1 cellular context compared by ENCODE assay signal in genomic region chr12:92560713-92561542, GRCh38.
TF ChIP-seq lines count a peak whose summit lies in the region.

No MANE protein-coding gene starts in this region.

TF ChIP-seq in GM12878, 131 proteins besides CTCF, POLR2A, EP300 and RAD21 (continued from another document and continues in another):
- TF ChIP-seq ETV6 (conservative IDR thresholded peaks at IDR 0.05 in 1 of 2, IDR thresholded peaks at IDR 0.05 in 1 of 2; ENCODE audit: borderline replicate concordance in 1 of 2, low read depth in 1 of 2) (no peak), TBL1XR1 (IDR thresholded peaks at IDR 0.05; ENCODE audit: low read depth, low read length) (no peak), PKNOX1 (IDR thresholded peaks at IDR 0.05) (peak; percentile 53; the same call in 1 of the 2 replicates), ATF7 (IDR thresholded peaks at IDR 0.05; ENCODE audit: low read depth) (peak; percentile 81), CBFB (IDR thresholded peaks at IDR 0.05; ENCODE audit: low read depth) (no peak), ZBED1 (IDR thresholded peaks at IDR 0.05; ENCODE audit: borderline replicate concordance) (no peak), RELA (IDR thresholded peaks at IDR 0.05; ENCODE audit: borderline replicate concordance, partially characterized antibody) (no peak), ZNF687 (IDR thresholded peaks at IDR 0.05) (peak; percentile 40; the same call in 1 of the 2 replicates), MTA3 (IDR thresholded peaks at IDR 0.05; ENCODE audit: borderline replicate concordance, low read length) (no peak), NR2F1 (conservative IDR thresholded peaks at IDR 0.05) (peak; percentile 83; the same call in 1 of the 2 replicates), BCLAF1 (IDR thresholded peaks at IDR 0.05) (no peak), IKZF2 (IDR thresholded peaks at IDR 0.05) (peak; percentile 39 to 48; a peak in 3 of 4 replicates), NBN (IDR thresholded peaks at IDR 0.05) (peak; percentile 37), RCOR1 (conservative IDR thresholded peaks at IDR 0.05; ENCODE audit: low read depth, low read length) (no peak), ZNF24 (IDR thresholded peaks at IDR 0.05) (peak; percentile 59; the same call in 1 of the 2 replicates), BHLHE40 (IDR thresholded peaks at IDR 0.05; ENCODE audit: borderline replicate concordance in 1 of 2, low read depth in 2 of 2, low read length in 1 of 2) (peak in 1 of 2 experiments; percentile 63; a peak in 2 of 4 replicates), ESRRA (IDR thresholded peaks at IDR 0.05; ENCODE audit: low read length) (no peak; the same call in 1 of the 2 replicates), HDAC6 (IDR thresholded peaks at IDR 0.05; ENCODE audit: unreplicated experiment) (no peak), TCF3 (IDR thresholded peaks at IDR 0.05; ENCODE audit: borderline replicate concordance, insufficient read depth, low read depth, low read length) (no peak), TCF12 (IDR thresholded peaks at IDR 0.05; ENCODE audit: low read depth, low read length) (no peak), HDAC2 (IDR thresholded peaks at IDR 0.05) (no peak), WRNIP1 (IDR thresholded peaks at IDR 0.05; ENCODE audit: borderline replicate concordance, low read depth, low read length) (no peak), ZZZ3 (IDR thresholded peaks at IDR 0.05; ENCODE audit: control insufficient read depth, insufficient read length, low read depth) (no peak), POLR2AphosphoS5 (IDR thresholded peaks at IDR 0.05; ENCODE audit: low read length) (no peak), ZNF274 (IDR thresholded peaks at IDR 0.05; ENCODE audit: insufficient read depth, insufficient read length) (no peak), LARP7 (IDR thresholded peaks at IDR 0.05) (no peak), NR2C2 (IDR thresholded peaks at IDR 0.05; ENCODE audit: borderline replicate concordance, control insufficient read depth, insufficient read length, low read depth) (no peak), NFXL1 (IDR thresholded peaks at IDR 0.05; ENCODE audit: borderline replicate concordance) (no peak), HCFC1 (IDR thresholded peaks at IDR 0.05; ENCODE audit: low read length) (no peak), SMARCA5 (IDR thresholded peaks at IDR 0.05) (peak; percentile 96), SREBF2 (IDR thresholded peaks at IDR 0.05; ENCODE audit: low read length) (no peak)
- TF ChIP-seq, protein P1, sequence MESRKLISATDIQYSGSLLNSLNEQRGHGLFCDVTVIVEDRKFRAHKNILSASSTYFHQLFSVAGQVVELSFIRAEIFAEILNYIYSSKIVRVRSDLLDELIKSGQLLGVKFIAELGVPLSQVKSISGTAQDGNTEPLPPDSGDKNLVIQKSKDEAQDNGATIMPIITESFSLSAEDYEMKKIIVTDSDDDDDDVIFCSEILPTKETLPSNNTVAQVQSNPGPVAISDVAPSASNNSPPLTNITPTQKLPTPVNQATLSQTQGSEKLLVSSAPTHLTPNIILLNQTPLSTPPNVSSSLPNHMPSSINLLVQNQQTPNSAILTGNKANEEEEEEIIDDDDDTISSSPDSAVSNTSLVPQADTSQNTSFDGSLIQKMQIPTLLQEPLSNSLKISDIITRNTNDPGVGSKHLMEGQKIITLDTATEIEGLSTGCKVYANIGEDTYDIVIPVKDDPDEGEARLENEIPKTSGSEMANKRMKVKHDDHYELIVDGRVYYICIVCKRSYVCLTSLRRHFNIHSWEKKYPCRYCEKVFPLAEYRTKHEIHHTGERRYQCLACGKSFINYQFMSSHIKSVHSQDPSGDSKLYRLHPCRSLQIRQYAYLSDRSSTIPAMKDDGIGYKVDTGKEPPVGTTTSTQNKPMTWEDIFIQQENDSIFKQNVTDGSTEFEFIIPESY (IDR thresholded peaks at IDR 0.05) = no peak
- TF ChIP-seq, protein P2, sequence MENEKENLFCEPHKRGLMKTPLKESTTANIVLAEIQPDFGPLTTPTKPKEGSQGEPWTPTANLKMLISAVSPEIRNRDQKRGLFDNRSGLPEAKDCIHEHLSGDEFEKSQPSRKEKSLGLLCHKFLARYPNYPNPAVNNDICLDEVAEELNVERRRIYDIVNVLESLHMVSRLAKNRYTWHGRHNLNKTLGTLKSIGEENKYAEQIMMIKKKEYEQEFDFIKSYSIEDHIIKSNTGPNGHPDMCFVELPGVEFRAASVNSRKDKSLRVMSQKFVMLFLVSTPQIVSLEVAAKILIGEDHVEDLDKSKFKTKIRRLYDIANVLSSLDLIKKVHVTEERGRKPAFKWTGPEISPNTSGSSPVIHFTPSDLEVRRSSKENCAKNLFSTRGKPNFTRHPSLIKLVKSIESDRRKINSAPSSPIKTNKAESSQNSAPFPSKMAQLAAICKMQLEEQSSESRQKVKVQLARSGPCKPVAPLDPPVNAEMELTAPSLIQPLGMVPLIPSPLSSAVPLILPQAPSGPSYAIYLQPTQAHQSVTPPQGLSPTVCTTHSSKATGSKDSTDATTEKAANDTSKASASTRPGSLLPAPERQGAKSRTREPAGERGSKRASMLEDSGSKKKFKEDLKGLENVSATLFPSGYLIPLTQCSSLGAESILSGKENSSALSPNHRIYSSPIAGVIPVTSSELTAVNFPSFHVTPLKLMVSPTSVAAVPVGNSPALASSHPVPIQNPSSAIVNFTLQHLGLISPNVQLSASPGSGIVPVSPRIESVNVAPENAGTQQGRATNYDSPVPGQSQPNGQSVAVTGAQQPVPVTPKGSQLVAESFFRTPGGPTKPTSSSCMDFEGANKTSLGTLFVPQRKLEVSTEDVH (IDR thresholded peaks at IDR 0.05; ENCODE audit: low read depth, partially characterized antibody) = no peak
- TF ChIP-seq, protein P3, sequence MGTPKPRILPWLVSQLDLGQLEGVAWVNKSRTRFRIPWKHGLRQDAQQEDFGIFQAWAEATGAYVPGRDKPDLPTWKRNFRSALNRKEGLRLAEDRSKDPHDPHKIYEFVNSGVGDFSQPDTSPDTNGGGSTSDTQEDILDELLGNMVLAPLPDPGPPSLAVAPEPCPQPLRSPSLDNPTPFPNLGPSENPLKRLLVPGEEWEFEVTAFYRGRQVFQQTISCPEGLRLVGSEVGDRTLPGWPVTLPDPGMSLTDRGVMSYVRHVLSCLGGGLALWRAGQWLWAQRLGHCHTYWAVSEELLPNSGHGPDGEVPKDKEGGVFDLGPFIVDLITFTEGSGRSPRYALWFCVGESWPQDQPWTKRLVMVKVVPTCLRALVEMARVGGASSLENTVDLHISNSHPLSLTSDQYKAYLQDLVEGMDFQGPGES (IDR thresholded peaks at IDR 0.05) = no peak
- TF ChIP-seq, protein P4, sequence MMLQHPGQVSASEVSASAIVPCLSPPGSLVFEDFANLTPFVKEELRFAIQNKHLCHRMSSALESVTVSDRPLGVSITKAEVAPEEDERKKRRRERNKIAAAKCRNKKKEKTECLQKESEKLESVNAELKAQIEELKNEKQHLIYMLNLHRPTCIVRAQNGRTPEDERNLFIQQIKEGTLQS (IDR thresholded peaks at IDR 0.05; ENCODE audit: borderline replicate concordance, extremely low read depth, low read depth, low read length) = no peak
- TF ChIP-seq, protein P5, sequence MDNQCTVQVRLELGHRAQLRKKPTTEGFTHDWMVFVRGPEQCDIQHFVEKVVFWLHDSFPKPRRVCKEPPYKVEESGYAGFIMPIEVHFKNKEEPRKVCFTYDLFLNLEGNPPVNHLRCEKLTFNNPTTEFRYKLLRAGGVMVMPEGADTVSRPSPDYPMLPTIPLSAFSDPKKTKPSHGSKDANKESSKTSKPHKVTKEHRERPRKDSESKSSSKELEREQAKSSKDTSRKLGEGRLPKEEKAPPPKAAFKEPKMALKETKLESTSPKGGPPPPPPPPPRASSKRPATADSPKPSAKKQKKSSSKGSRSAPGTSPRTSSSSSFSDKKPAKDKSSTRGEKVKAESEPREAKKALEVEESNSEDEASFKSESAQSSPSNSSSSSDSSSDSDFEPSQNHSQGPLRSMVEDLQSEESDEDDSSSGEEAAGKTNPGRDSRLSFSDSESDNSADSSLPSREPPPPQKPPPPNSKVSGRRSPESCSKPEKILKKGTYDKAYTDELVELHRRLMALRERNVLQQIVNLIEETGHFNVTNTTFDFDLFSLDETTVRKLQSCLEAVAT (IDR thresholded peaks at IDR 0.05) = peak; percentile 94
- TF ChIP-seq, protein P6, sequence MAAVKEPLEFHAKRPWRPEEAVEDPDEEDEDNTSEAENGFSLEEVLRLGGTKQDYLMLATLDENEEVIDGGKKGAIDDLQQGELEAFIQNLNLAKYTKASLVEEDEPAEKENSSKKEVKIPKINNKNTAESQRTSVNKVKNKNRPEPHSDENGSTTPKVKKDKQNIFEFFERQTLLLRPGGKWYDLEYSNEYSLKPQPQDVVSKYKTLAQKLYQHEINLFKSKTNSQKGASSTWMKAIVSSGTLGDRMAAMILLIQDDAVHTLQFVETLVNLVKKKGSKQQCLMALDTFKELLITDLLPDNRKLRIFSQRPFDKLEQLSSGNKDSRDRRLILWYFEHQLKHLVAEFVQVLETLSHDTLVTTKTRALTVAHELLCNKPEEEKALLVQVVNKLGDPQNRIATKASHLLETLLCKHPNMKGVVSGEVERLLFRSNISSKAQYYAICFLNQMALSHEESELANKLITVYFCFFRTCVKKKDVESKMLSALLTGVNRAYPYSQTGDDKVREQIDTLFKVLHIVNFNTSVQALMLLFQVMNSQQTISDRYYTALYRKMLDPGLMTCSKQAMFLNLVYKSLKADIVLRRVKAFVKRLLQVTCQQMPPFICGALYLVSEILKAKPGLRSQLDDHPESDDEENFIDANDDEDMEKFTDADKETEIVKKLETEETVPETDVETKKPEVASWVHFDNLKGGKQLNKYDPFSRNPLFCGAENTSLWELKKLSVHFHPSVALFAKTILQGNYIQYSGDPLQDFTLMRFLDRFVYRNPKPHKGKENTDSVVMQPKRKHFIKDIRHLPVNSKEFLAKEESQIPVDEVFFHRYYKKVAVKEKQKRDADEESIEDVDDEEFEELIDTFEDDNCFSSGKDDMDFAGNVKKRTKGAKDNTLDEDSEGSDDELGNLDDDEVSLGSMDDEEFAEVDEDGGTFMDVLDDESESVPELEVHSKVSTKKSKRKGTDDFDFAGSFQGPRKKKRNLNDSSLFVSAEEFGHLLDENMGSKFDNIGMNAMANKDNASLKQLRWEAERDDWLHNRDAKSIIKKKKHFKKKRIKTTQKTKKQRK (IDR thresholded peaks at IDR 0.05; ENCODE audit: low read depth, low read length) = no peak
- TF ChIP-seq, protein P7, sequence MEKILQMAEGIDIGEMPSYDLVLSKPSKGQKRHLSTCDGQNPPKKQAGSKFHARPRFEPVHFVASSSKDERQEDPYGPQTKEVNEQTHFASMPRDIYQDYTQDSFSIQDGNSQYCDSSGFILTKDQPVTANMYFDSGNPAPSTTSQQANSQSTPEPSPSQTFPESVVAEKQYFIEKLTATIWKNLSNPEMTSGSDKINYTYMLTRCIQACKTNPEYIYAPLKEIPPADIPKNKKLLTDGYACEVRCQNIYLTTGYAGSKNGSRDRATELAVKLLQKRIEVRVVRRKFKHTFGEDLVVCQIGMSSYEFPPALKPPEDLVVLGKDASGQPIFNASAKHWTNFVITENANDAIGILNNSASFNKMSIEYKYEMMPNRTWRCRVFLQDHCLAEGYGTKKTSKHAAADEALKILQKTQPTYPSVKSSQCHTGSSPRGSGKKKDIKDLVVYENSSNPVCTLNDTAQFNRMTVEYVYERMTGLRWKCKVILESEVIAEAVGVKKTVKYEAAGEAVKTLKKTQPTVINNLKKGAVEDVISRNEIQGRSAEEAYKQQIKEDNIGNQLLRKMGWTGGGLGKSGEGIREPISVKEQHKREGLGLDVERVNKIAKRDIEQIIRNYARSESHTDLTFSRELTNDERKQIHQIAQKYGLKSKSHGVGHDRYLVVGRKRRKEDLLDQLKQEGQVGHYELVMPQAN (conservative IDR thresholded peaks at IDR 0.05) = peak; percentile 47; the same call in 1 of the 2 replicates
